In genomic region chr2:28821295-28821958, GRCh38 we compare ENCODE assay signal across 8 cellular contexts. TPM values are rescaled to one million over a fixed set of nuclear protein-coding genes. Genes with fewer than 3 reads are reported as not detected.
DNase-seq lines count a peak whose midpoint lies in the region; ATAC-seq and TF ChIP-seq lines count a peak whose summit lies in the region.

No MANE protein-coding gene starts in this region.

- no peak overlapping the region for H4K8ac ChIP-seq in trophoblast cell (ENCODE audit: low read depth, low read length)

- no peak overlapping the region for H3K23ac ChIP-seq in trophoblast cell (ENCODE audit: low read length)

- no peak overlapping the region for H3K9ac ChIP-seq in trophoblast cell (ENCODE audit: low read length)

- no peak overlapping the region for H2BK5ac ChIP-seq in trophoblast cell (ENCODE audit: low read depth, low read length, poor library complexity)

- intact Hi-C loops in posterior vena cava (cut with DNase I) = loop anchor here in 1 of 2 donors (5.0 kb wide), 1 partner anchor 376 kb away; no protein-coding TSS in a partner anchor

- H3K27me3 ChIP-seq in HL-60 (ENCODE audit: insufficient read depth, poor library complexity, severe bottlenecking) (no peaks in the 10 kb centered on the region), foreskin keratinocyte (no peaks in the 10 kb centered on the region), trophoblast cell (ENCODE audit: insufficient read depth, low read length) (no peaks in the 10 kb centered on the region)

- H2AK5ac ChIP-seq in trophoblast cell (ENCODE audit: low read length) = no peak overlapping the region

- no peak overlapping the region for H2BK120ac ChIP-seq in trophoblast cell (ENCODE audit: insufficient read depth, low read length, poor library complexity)

- H3K4me3 ChIP-seq in HL-60 (replicated peaks; ENCODE audit: insufficient read depth, low read length) (no peak overlapping the region), trophoblast cell (ENCODE audit: low read depth, low read length) (no peak overlapping the region)

- no peaks in the 10 kb centered on the region for H3K36me3 ChIP-seq in trophoblast cell (ENCODE audit: control insufficient read depth in 1 of 2, insufficient read depth in 2 of 2, low read length in 2 of 2)

- H3K18ac ChIP-seq in trophoblast cell (ENCODE audit: low read length) = no peak overlapping the region

- no peak overlapping the region for H3K4me2 ChIP-seq in trophoblast cell (ENCODE audit: low read length)

- H2BK12ac ChIP-seq in trophoblast cell (ENCODE audit: low read length) = no peak overlapping the region

- H3K4me1 ChIP-seq in foreskin keratinocyte (no peaks in the 10 kb centered on the region), trophoblast cell (ENCODE audit: control insufficient read depth in 1 of 2, insufficient read depth in 2 of 2, low read length in 2 of 2) (no peaks in the 10 kb centered on the region)

- no peak overlapping the region for H4K91ac ChIP-seq in trophoblast cell (ENCODE audit: low read depth, low read length)

- no peak overlapping the region for H3K14ac ChIP-seq in trophoblast cell (ENCODE audit: low read length)

- no peak overlapping the region for H3K4ac ChIP-seq in trophoblast cell (ENCODE audit: low read depth, low read length)

- H3K27ac ChIP-seq in HL-60 (replicated peaks) = no peak overlapping the region
- no peak overlapping the region for H3K27ac ChIP-seq in foreskin keratinocyte
- no peak overlapping the region for H3K27ac ChIP-seq in trophoblast cell (ENCODE audit: low read depth, low read length)

- DNase-seq in DMS79 treated with DMSO at 0.1 percent for 48 hours (lab: John Stamatoyannopoulos, UW) (peak; percentile 68), HL-60 (ENCODE audit: low read depth in 1 of 2, low spot score in 1 of 2) (peak; percentile 28 to 63), OCI-M1 (lab: John Stamatoyannopoulos, UW) (peak; percentile 87), activated T-helper 1 cell treated with Interleukin-2 at 50 U/mL for 16 hours (ENCODE audit: low read depth) (peak; percentile 1), foreskin keratinocyte (peak; percentile 21 to 56), trophoblast cell (peak; percentile 44 to 83), posterior vena cava (ENCODE audit: low spot score) (no peak)

- no CpG with 5 or more reads among the region's 8 CpGs for WGBS in trophoblast cell (ENCODE audit: extremely low coverage, insufficient coverage, insufficient read length)

- no peaks in the 10 kb centered on the region for H3K79me2 ChIP-seq in trophoblast cell (ENCODE audit: control insufficient read depth, insufficient read depth, low read length, poor library complexity)

- H3K79me1 ChIP-seq in trophoblast cell (ENCODE audit: low read length) = no peaks in the 10 kb centered on the region

- H2AFZ ChIP-seq in trophoblast cell (ENCODE audit: insufficient read depth, low read length, poor library complexity) = no peak overlapping the region

- no peak for TF ChIP-seq CTCF in HL-60 (IDR thresholded peaks at IDR 0.05; ENCODE audit: insufficient read depth, low read length)
- peak; percentile 88 for TF ChIP-seq CTCF in foreskin keratinocyte (conservative IDR thresholded peaks at IDR 0.05)

- H3K9me3 ChIP-seq in trophoblast cell (ENCODE audit: insufficient read depth, low read depth, low read length) = no peaks in the 10 kb centered on the region

- ATAC-seq in foreskin keratinocyte = peak; percentile 54
- ATAC-seq in GM21737 (IDR thresholded peaks at IDR 0.05; ENCODE audit: unreplicated experiment) = no peak

- no peak overlapping the region for H4K12ac ChIP-seq in trophoblast cell (ENCODE audit: low read depth, low read length)

RNA-seq across cellular contexts. Expression of gene SPDYA, which starts 10.8 kb away (rescaled TPM):
- 0.35 and 0.41 TPM in 2 replicates for total RNA-seq in foreskin keratinocyte
- polyA plus RNA-seq in foreskin keratinocyte = 0.03 TPM in 1 of 2 replicates, not detected in the other
- polyA plus RNA-seq in trophoblast cell (2013) = 4.4 and 4.5 TPM in 2 replicates
- 1 to 10 TPM in 1 of 2 donors, under 1 TPM in 1; 0.86 to 1.7 TPM for total RNA-seq in posterior vena cava

RNA-seq across cellular contexts. Expression of gene TRMT61B, which starts 48.7 kb away (rescaled TPM):
- 21.1 and 23.1 TPM in 2 replicates for total RNA-seq in foreskin keratinocyte
- 17.2 and 19.6 TPM in 2 replicates for polyA plus RNA-seq in foreskin keratinocyte
- 11.9 and 12.6 TPM in 2 replicates for polyA plus RNA-seq in trophoblast cell (2013)
- total RNA-seq in posterior vena cava = 10 to 100 TPM; 16.0 to 17.1 TPM
